1 cellular context compared by ENCODE assay signal in genomic region chr7:151452141-151452571, GRCh38.
TF ChIP-seq lines count a peak whose summit lies in the region.

No MANE protein-coding gene starts in this region.

TF ChIP-seq in H1, 55 proteins besides CTCF, POLR2A, EP300 and RAD21:
- no peak for TF ChIP-seq CBX5 (IDR thresholded peaks at IDR 0.05; ENCODE audit: low read depth, low read length)
